In genomic region chr10:511101-511848, GRCh38 we compare ENCODE assay signal across 8 cellular contexts.
DNase-seq lines count a peak whose midpoint lies in the region; TF ChIP-seq lines count a peak whose summit lies in the region.

No MANE protein-coding gene starts in this region.

- H3K36me3 ChIP-seq in Loucy (ENCODE audit: insufficient read depth, low read length) (no peaks in the 10 kb centered on the region), SK-N-SH (replicated peaks in 1 of 2; ENCODE audit: control insufficient read depth in 1 of 2, insufficient read depth in 2 of 2, low read length in 1 of 2) (peaks cover 0 to 3% of the 10 kb centered on the region in 2 experiments), osteoblast (ENCODE audit: insufficient read depth, low read length) (peaks cover 3% of the 10 kb centered on the region), suprapubic skin (no peaks in the 10 kb centered on the region)

- peaks cover 13% of the 10 kb centered on the region for H3K4me1 Mint-ChIP-seq in activated naive CD4-positive, alpha-beta T cell treated with anti-CD3 and anti-CD28 coated beads for 36 hours (ENCODE audit: low read depth)

- H3K27me3 ChIP-seq in Loucy (ENCODE audit: insufficient read depth, low read length, poor library complexity, severe bottlenecking): no peaks in the 10 kb centered on the region
- no peaks in the 10 kb centered on the region for H3K27me3 ChIP-seq in SK-N-SH (ENCODE audit: insufficient read depth)
- no peaks in the 10 kb centered on the region for H3K27me3 ChIP-seq in osteoblast (ENCODE audit: insufficient read depth, low read length)
- no peaks in the 10 kb centered on the region for H3K27me3 ChIP-seq in suprapubic skin

- H2AFZ ChIP-seq in Loucy (ENCODE audit: low read length) (peak overlapping the region; percentile 83), SK-N-SH (ENCODE audit: low read depth) (no peak overlapping the region), osteoblast (ENCODE audit: low read length) (no peak overlapping the region)

- H3K9me3 ChIP-seq in Loucy (ENCODE audit: insufficient read depth, low read depth, low read length) (no peaks in the 10 kb centered on the region), SK-N-SH (no peaks in the 10 kb centered on the region), osteoblast (ENCODE audit: low read depth, low read length) (no peaks in the 10 kb centered on the region), suprapubic skin (no peaks in the 10 kb centered on the region)

- H3F3A ChIP-seq in Loucy (ENCODE audit: low read depth) (no peaks in the 10 kb centered on the region), SK-N-SH (replicated peaks; ENCODE audit: insufficient read depth) (no peaks in the 10 kb centered on the region)

- H3K9me3 Mint-ChIP-seq in activated naive CD4-positive, alpha-beta T cell treated with anti-CD3 and anti-CD28 coated beads for 36 hours: no peaks in the 10 kb centered on the region

- peaks cover 3% of the 10 kb centered on the region for H3K4me1 ChIP-seq in Loucy (ENCODE audit: insufficient read depth, low read length, poor library complexity, severe bottlenecking)
- peaks cover 0 to 8% of the 10 kb centered on the region in 2 experiments; a peak in 1 of 4 replicates for H3K4me1 ChIP-seq in SK-N-SH (ENCODE audit: control insufficient read depth in 1 of 2, insufficient read depth in 2 of 2, low read depth in 1 of 2, low read length in 1 of 2)
- no peaks in the 10 kb centered on the region for H3K4me1 ChIP-seq in osteoblast (ENCODE audit: insufficient read depth, low read length)
- peaks cover 21% of the 10 kb centered on the region for H3K4me1 ChIP-seq in suprapubic skin

- H3K4me2 ChIP-seq in Loucy (ENCODE audit: low read depth, low read length, poor library complexity, severe bottlenecking) (no peak overlapping the region), SK-N-SH (no peak overlapping the region), osteoblast (ENCODE audit: insufficient read depth, low read length) (peak overlapping the region; percentile 59)

- intact Hi-C loops in activated naive CD4-positive, alpha-beta T cell treated with anti-CD3 and anti-CD28 coated beads for 36 hours (cut with micrococcal nuclease): loop anchor here (1.0 to 5.0 kb wide), 3 partner anchors 278 to 566 kb away; no protein-coding TSS in a partner anchor

- H3K9me2 ChIP-seq in Loucy (replicated peaks; ENCODE audit: low read depth, low read length) (no peaks in the 10 kb centered on the region), SK-N-SH (no peaks in the 10 kb centered on the region)

- no peaks in the 10 kb centered on the region for H3K36me3 Mint-ChIP-seq in activated naive CD4-positive, alpha-beta T cell treated with anti-CD3 and anti-CD28 coated beads for 36 hours (ENCODE audit: low read depth)

- CTCF ChIA-PET in SK-N-SH (lab: Yijun Ruan, JAX): interaction anchor here (0.6 to 5.5 kb wide), 32 partner anchors 9 to 340 kb away, joined by 3 to 54 read pairs (median 4); partner anchors contain the start of gene DIP2C
- CTCF ChIA-PET in activated naive CD4-positive, alpha-beta T cell treated with anti-CD3 and anti-CD28 coated beads for 36 hours (lab: Charles Lee): interaction anchor here (0.6 to 3.3 kb wide), 7 partner anchors 9 to 119 kb away, joined by 3 to 12 read pairs (median 6); no protein-coding TSS in a partner anchor

- TF ChIP-seq POLR2A in suprapubic skin (IDR thresholded peaks at IDR 0.05): no peak

- H3K4me3 ChIP-seq in AG10803 (ENCODE audit: low read length) (no peak overlapping the region), Loucy (ENCODE audit: low read length, poor library complexity, severe bottlenecking) (no peak overlapping the region), SK-N-SH (ENCODE audit: low read depth in 2 of 2, low read length in 1 of 2) (peak overlapping the region in 1 of 2 experiments; percentile 14; a peak in 1 of 4 replicates), osteoblast (ENCODE audit: insufficient read depth, low read length) (peak overlapping the region; percentile 7), suprapubic skin (no peak overlapping the region)

- H3K27me3 Mint-ChIP-seq in activated naive CD4-positive, alpha-beta T cell treated with anti-CD3 and anti-CD28 coated beads for 36 hours (ENCODE audit: low read depth): no peaks in the 10 kb centered on the region

- peak; percentile 93 for DNase-seq in AG10803 (ENCODE audit: low read depth)
- peak; percentile 81 for DNase-seq in GM19238 (ENCODE audit: insufficient read length, low spot score)
- DNase-seq in SK-N-SH: peak; percentile 91
- DNase-seq in activated naive CD4-positive, alpha-beta T cell treated with anti-CD3 and anti-CD28 coated beads for 36 hours: peak; percentile 91
- DNase-seq in glomerular endothelial cell (ENCODE audit: extremely low read depth, low read depth, low spot score): peak; percentile 83
- DNase-seq in osteoblast (ENCODE audit: insufficient read length, low spot score, missing footprints): peak; percentile 99
- DNase-seq in suprapubic skin (ENCODE audit: low spot score in 2 of 2): peak; percentile 94 to 95

- no peak overlapping the region for H3K27ac Mint-ChIP-seq in activated naive CD4-positive, alpha-beta T cell treated with anti-CD3 and anti-CD28 coated beads for 36 hours

- H4K20me1 ChIP-seq in Loucy (ENCODE audit: insufficient read depth, low read length, poor library complexity, severe bottlenecking) (no peaks in the 10 kb centered on the region), SK-N-SH (ENCODE audit: insufficient read depth) (peaks cover 20% of the 10 kb centered on the region; the same call in 1 of the 2 replicates), osteoblast (ENCODE audit: insufficient read depth, low read length) (peaks cover 51% of the 10 kb centered on the region)

- TF ChIP-seq CTCF in AG10803 (conservative IDR thresholded peaks at IDR 0.05; ENCODE audit: low read length) (peak; percentile 97), Loucy (conservative IDR thresholded peaks at IDR 0.05; ENCODE audit: low read length) (peak; percentile 94), SK-N-SH (IDR thresholded peaks at IDR 0.05) (peak; percentile 97), osteoblast (IDR thresholded peaks at IDR 0.05; ENCODE audit: extremely low read depth, low read depth, low read length) (peak; percentile 98), suprapubic skin (IDR thresholded peaks at IDR 0.05) (peak; percentile 82 to 97)

- no peak overlapping the region for H3K9ac ChIP-seq in Loucy (ENCODE audit: low read depth, low read length, poor library complexity, severe bottlenecking)
- no peak overlapping the region for H3K9ac ChIP-seq in SK-N-SH

- H3K79me2 ChIP-seq in Loucy (ENCODE audit: insufficient read depth, low read length) (no peaks in the 10 kb centered on the region), SK-N-SH (ENCODE audit: insufficient read depth) (peaks cover 35% of the 10 kb centered on the region; the same call in 1 of the 2 replicates), osteoblast (ENCODE audit: insufficient read depth, low read length) (peaks cover 85% of the 10 kb centered on the region)

- H3K4me3 Mint-ChIP-seq in activated naive CD4-positive, alpha-beta T cell treated with anti-CD3 and anti-CD28 coated beads for 36 hours: no peak overlapping the region

- POLR2A ChIA-PET in SK-N-SH (lab: Yijun Ruan, JAX): no interaction called here

- H3K27ac ChIP-seq in SK-N-SH (ENCODE audit: low read depth in 2 of 2, low read length in 1 of 2) (peak overlapping the region; percentile 43 to 49; a peak in 3 of 4 replicates), osteoblast (ENCODE audit: low read depth, low read length) (peak overlapping the region; percentile 74), suprapubic skin (no peak overlapping the region)

- TF ChIP-seq EP300 in SK-N-SH (IDR thresholded peaks at IDR 0.05; ENCODE audit: borderline replicate concordance in 1 of 2, low read depth in 1 of 2, low read length in 1 of 2) (no peak), suprapubic skin (IDR thresholded peaks at IDR 0.05) (no peak)

- WGBS in SK-N-SH (ENCODE audit: low lambda C conversion rate): 72% methylated on average over 12 of the region's 21 CpGs
- WGBS in suprapubic skin: 24% methylated on average over 21 of the region's 21 CpGs

- TF ChIP-seq RAD21 in SK-N-SH (IDR thresholded peaks at IDR 0.05; ENCODE audit: low read length): peak; percentile 97

TF ChIP-seq in SK-N-SH, 30 proteins besides CTCF, POLR2A, EP300 and RAD21 (continues in another document):
- TF ChIP-seq FOXM1 (IDR thresholded peaks at IDR 0.05; ENCODE audit: low read depth) (no peak), RFX5 (IDR thresholded peaks at IDR 0.05; ENCODE audit: low read length) (0 out of 2 replicates have a peak, but pooled peaks have one; percentile 28), CHD2 (IDR thresholded peaks at IDR 0.05; ENCODE audit: low read length, partially characterized antibody) (peak; percentile 84), TCF12 (IDR thresholded peaks at IDR 0.05) (no peak), FOSL2 (IDR thresholded peaks at IDR 0.05; ENCODE audit: borderline replicate concordance, low read depth) (no peak), SMC3 (IDR thresholded peaks at IDR 0.05; ENCODE audit: low read depth, low read length) (peak; percentile 99), PBX3 (IDR thresholded peaks at IDR 0.05) (peak; percentile 97), YY1 (IDR thresholded peaks at IDR 0.05; ENCODE audit: low read depth) (no peak), TEAD4 (IDR thresholded peaks at IDR 0.05; ENCODE audit: borderline replicate concordance, insufficient read depth) (no peak)
- TF ChIP-seq, protein P1, sequence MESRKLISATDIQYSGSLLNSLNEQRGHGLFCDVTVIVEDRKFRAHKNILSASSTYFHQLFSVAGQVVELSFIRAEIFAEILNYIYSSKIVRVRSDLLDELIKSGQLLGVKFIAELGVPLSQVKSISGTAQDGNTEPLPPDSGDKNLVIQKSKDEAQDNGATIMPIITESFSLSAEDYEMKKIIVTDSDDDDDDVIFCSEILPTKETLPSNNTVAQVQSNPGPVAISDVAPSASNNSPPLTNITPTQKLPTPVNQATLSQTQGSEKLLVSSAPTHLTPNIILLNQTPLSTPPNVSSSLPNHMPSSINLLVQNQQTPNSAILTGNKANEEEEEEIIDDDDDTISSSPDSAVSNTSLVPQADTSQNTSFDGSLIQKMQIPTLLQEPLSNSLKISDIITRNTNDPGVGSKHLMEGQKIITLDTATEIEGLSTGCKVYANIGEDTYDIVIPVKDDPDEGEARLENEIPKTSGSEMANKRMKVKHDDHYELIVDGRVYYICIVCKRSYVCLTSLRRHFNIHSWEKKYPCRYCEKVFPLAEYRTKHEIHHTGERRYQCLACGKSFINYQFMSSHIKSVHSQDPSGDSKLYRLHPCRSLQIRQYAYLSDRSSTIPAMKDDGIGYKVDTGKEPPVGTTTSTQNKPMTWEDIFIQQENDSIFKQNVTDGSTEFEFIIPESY (IDR thresholded peaks at IDR 0.05; ENCODE audit: borderline replicate concordance, low read depth): no peak
